Comparison of ENCODE assay signal across 2 cellular contexts in the genomic region with DNA sequence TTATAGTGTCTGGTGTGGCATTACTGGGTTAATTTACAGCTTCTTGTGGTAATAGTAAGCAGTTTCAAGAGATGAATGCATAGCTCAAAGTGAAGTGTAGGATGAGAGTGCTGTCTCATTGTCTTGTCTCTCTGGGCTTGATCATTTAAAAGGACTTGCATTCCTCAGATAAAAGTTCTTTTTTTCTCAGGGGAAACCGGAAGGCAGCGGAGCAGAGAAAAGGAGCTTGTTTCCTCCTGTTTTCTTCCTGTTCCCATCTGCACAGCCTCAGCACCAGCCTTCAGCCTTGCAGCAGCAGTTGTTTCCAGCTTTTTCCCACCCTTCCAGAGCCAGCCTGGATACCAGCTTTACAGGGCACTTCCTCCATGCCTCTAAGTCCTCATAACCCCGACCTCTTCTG.
TF ChIP-seq lines count a peak whose summit lies in the region.

No MANE protein-coding gene starts in this region.

TF ChIP-seq in GM23338, 12 proteins besides CTCF, POLR2A, EP300 and RAD21 (continues in another document):
- TF ChIP-seq ZNF114 (CRISPR knock-in tag; IDR thresholded peaks at IDR 0.05) = no peak
- TF ChIP-seq, protein P1, sequence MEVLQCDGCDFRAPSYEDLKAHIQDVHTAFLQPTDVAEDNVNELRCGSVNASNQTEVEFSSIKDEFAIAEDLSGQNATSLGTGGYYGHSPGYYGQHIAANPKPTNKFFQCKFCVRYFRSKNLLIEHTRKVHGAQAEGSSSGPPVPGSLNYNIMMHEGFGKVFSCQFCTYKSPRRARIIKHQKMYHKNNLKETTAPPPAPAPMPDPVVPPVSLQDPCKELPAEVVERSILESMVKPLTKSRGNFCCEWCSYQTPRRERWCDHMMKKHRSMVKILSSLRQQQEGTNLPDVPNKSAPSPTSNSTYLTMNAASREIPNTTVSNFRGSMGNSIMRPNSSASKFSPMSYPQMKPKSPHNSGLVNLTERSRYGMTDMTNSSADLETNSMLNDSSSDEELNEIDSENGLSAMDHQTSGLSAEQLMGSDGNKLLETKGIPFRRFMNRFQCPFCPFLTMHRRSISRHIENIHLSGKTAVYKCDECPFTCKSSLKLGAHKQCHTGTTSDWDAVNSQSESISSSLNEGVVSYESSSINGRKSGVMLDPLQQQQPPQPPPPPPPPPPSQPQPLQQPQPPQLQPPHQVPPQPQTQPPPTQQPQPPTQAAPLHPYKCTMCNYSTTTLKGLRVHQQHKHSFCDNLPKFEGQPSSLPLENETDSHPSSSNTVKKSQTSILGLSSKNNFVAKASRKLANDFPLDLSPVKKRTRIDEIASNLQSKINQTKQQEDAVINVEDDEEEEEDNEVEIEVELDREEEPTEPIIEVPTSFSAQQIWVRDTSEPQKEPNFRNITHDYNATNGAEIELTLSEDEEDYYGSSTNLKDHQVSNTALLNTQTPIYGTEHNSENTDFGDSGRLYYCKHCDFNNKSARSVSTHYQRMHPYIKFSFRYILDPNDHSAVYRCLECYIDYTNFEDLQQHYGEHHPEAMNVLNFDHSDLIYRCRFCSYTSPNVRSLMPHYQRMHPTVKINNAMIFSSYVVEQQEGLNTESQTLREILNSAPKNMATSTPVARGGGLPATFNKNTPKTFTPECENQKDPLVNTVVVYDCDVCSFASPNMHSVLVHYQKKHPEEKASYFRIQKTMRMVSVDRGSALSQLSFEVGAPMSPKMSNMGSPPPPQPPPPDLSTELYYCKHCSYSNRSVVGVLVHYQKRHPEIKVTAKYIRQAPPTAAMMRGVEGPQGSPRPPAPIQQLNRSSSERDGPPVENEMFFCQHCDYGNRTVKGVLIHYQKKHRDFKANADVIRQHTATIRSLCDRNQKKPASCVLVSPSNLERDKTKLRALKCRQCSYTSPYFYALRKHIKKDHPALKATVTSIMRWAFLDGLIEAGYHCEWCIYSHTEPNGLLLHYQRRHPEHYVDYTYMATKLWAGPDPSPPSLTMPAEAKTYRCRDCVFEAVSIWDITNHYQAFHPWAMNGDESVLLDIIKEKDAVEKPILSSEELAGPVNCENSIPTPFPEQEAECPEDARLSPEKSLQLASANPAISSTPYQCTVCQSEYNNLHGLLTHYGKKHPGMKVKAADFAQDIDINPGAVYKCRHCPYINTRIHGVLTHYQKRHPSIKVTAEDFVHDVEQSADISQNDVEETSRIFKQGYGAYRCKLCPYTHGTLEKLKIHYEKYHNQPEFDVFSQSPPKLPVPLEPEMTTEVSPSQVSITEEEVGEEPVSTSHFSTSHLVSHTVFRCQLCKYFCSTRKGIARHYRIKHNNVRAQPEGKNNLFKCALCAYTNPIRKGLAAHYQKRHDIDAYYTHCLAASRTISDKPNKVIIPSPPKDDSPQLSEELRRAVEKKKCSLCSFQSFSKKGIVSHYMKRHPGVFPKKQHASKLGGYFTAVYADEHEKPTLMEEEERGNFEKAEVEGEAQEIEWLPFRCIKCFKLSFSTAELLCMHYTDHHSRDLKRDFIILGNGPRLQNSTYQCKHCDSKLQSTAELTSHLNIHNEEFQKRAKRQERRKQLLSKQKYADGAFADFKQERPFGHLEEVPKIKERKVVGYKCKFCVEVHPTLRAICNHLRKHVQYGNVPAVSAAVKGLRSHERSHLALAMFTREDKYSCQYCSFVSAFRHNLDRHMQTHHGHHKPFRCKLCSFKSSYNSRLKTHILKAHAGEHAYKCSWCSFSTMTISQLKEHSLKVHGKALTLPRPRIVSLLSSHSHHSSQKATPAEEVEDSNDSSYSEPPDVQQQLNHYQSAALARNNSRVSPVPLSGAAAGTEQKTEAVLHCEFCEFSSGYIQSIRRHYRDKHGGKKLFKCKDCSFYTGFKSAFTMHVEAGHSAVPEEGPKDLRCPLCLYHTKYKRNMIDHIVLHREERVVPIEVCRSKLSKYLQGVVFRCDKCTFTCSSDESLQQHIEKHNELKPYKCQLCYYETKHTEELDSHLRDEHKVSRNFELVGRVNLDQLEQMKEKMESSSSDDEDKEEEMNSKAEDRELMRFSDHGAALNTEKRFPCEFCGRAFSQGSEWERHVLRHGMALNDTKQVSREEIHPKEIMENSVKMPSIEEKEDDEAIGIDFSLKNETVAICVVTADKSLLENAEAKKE (CRISPR knock-in tag; IDR thresholded peaks at IDR 0.05) = no peak
- no peak for TF ChIP-seq NANOG (IDR thresholded peaks at IDR 0.05; ENCODE audit: borderline replicate concordance)
- TF ChIP-seq STAT1 (IDR thresholded peaks at IDR 0.05; ENCODE audit: unreplicated experiment) = no peak
- no peak for TF ChIP-seq POLR2AphosphoS5 (IDR thresholded peaks at IDR 0.05; ENCODE audit: low read depth)
- no peak for TF ChIP-seq JUNB (IDR thresholded peaks at IDR 0.05; ENCODE audit: unreplicated experiment)
- TF ChIP-seq EZH2 (IDR thresholded peaks at IDR 0.05; ENCODE audit: low read depth, unreplicated experiment) = no peak
- no peak for TF ChIP-seq ZNF331 (CRISPR knock-in tag; IDR thresholded peaks at IDR 0.05; ENCODE audit: low read depth)
- TF ChIP-seq EZH2phosphoT487 (IDR thresholded peaks at IDR 0.05; ENCODE audit: unreplicated experiment) = no peak
- TF ChIP-seq CREB1 (CRISPR knock-in tag; IDR thresholded peaks at IDR 0.05; ENCODE audit: low read depth) = no peak
- TF ChIP-seq ETS1 (IDR thresholded peaks at IDR 0.05) = no peak

TF ChIP-seq in K562, 482 proteins besides CTCF, POLR2A, EP300 and RAD21:
- no peak for TF ChIP-seq DACH1 (IDR thresholded peaks at IDR 0.05; ENCODE audit: partially characterized antibody)
- no peak for TF ChIP-seq RNF219 (CRISPR knock-in tag; IDR thresholded peaks at IDR 0.05)
- no peak for TF ChIP-seq CEBPG (CRISPR knock-in tag; IDR thresholded peaks at IDR 0.05)
- no peak for TF ChIP-seq CEBPG (tag; conservative IDR thresholded peaks at IDR 0.05 in 1 of 2, IDR thresholded peaks at IDR 0.05 in 1 of 2)
- no peak for TF ChIP-seq MLLT1 (IDR thresholded peaks at IDR 0.05)
- no peak for TF ChIP-seq CBX1 (IDR thresholded peaks at IDR 0.05; ENCODE audit: low read depth)
- TF ChIP-seq PHF8 (IDR thresholded peaks at IDR 0.05; ENCODE audit: borderline replicate concordance, low read length) = no peak
- no peak for TF ChIP-seq MNT (conservative IDR thresholded peaks at IDR 0.05)
- no peak for TF ChIP-seq MXI1 (IDR thresholded peaks at IDR 0.05; ENCODE audit: low read depth, low read length)
- no peak for TF ChIP-seq CBX8 (IDR thresholded peaks at IDR 0.05; ENCODE audit: borderline replicate concordance, extremely low read depth, low read depth, low read length, poor library complexity, severe bottlenecking)
- TF ChIP-seq PATZ1 (CRISPR knock-in tag; IDR thresholded peaks at IDR 0.05; ENCODE audit: borderline replicate concordance) = no peak
- TF ChIP-seq RERE (CRISPR knock-in tag; IDR thresholded peaks at IDR 0.05; ENCODE audit: borderline replicate concordance) = no peak
- TF ChIP-seq ZBED1 (IDR thresholded peaks at IDR 0.05) = no peak
- TF ChIP-seq, protein P2, sequence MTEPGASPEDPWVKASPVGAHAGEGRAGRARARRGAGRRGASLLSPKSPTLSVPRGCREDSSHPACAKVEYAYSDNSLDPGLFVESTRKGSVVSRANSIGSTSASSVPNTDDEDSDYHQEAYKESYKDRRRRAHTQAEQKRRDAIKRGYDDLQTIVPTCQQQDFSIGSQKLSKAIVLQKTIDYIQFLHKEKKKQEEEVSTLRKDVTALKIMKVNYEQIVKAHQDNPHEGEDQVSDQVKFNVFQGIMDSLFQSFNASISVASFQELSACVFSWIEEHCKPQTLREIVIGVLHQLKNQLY (CRISPR knock-in tag; conservative IDR thresholded peaks at IDR 0.05) = no peak
- no peak for TF ChIP-seq HDAC2 (IDR thresholded peaks at IDR 0.05)
- TF ChIP-seq, protein P3, sequence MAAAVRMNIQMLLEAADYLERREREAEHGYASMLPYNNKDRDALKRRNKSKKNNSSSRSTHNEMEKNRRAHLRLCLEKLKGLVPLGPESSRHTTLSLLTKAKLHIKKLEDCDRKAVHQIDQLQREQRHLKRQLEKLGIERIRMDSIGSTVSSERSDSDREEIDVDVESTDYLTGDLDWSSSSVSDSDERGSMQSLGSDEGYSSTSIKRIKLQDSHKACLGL (CRISPR knock-in tag; IDR thresholded peaks at IDR 0.05; ENCODE audit: borderline replicate concordance, poor library complexity, severe bottlenecking) = no peak
